Comparison of ENCODE assay signal across 1 cellular context in the genomic region with DNA sequence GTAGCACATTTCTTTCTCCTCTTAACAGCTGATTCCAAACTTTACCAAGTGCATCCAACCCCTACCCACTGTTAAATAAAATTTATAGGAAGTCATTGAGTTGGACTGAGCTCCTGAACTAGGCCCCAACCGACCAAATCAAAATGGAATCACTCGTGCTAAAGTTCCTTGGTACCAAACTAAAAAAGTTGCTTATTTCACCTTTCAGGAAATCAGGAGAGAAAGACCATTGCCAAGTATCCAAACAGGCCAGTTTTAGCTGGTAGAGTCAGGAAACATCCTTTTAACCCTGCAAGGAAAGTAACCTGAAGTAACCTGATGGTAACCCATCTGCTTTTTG.
TF ChIP-seq lines count a peak whose summit lies in the region.

No MANE protein-coding gene starts in this region.

TF ChIP-seq in H1, 55 proteins besides CTCF, POLR2A, EP300 and RAD21:
- no peak for TF ChIP-seq MAFK (IDR thresholded peaks at IDR 0.05; ENCODE audit: low read depth, low read length)
- TF ChIP-seq HDAC6 (IDR thresholded peaks at IDR 0.05; ENCODE audit: low read depth, low read length), result no peak
- TF ChIP-seq, protein P1, sequence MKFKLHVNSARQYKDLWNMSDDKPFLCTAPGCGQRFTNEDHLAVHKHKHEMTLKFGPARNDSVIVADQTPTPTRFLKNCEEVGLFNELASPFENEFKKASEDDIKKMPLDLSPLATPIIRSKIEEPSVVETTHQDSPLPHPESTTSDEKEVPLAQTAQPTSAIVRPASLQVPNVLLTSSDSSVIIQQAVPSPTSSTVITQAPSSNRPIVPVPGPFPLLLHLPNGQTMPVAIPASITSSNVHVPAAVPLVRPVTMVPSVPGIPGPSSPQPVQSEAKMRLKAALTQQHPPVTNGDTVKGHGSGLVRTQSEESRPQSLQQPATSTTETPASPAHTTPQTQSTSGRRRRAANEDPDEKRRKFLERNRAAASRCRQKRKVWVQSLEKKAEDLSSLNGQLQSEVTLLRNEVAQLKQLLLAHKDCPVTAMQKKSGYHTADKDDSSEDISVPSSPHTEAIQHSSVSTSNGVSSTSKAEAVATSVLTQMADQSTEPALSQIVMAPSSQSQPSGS (IDR thresholded peaks at IDR 0.05; ENCODE audit: low read length), result no peak
- no peak for TF ChIP-seq RXRA (IDR thresholded peaks at IDR 0.05; ENCODE audit: insufficient read depth, low read depth, low read length)
- no peak for TF ChIP-seq ASH2L (IDR thresholded peaks at IDR 0.05; ENCODE audit: low read length)
- no peak for TF ChIP-seq GTF2F1 (IDR thresholded peaks at IDR 0.05; ENCODE audit: borderline replicate concordance, low read depth, low read length)
- TF ChIP-seq PHF8 (conservative IDR thresholded peaks at IDR 0.05; ENCODE audit: low read depth, low read length), result no peak
- no peak for TF ChIP-seq CHD7 (IDR thresholded peaks at IDR 0.05; ENCODE audit: insufficient replicate concordance, low read length)
- TF ChIP-seq POU5F1 (IDR thresholded peaks at IDR 0.05; ENCODE audit: low read depth, low read length), result no peak
- no peak for TF ChIP-seq EGR1 (IDR thresholded peaks at IDR 0.05; ENCODE audit: borderline replicate concordance, low read depth, low read length)
- TF ChIP-seq SAP30 (IDR thresholded peaks at IDR 0.05; ENCODE audit: insufficient read depth, insufficient replicate concordance, low read length), result no peak
- no peak for TF ChIP-seq CTBP2 (IDR thresholded peaks at IDR 0.05; ENCODE audit: borderline replicate concordance, insufficient read depth, insufficient read length, low read length)
- TF ChIP-seq SUZ12 (IDR thresholded peaks at IDR 0.05; ENCODE audit: low read length), result no peak
- TF ChIP-seq SRF (IDR thresholded peaks at IDR 0.05; ENCODE audit: low read depth, low read length), result no peak
- TF ChIP-seq RFX5 (IDR thresholded peaks at IDR 0.05; ENCODE audit: borderline replicate concordance, low read depth, low read length), result no peak
- TF ChIP-seq, protein P2, sequence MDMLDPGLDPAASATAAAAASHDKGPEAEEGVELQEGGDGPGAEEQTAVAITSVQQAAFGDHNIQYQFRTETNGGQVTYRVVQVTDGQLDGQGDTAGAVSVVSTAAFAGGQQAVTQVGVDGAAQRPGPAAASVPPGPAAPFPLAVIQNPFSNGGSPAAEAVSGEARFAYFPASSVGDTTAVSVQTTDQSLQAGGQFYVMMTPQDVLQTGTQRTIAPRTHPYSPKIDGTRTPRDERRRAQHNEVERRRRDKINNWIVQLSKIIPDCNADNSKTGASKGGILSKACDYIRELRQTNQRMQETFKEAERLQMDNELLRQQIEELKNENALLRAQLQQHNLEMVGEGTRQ (IDR thresholded peaks at IDR 0.05; ENCODE audit: low read length), result no peak
- TF ChIP-seq CHD1 (IDR thresholded peaks at IDR 0.05; ENCODE audit: low read depth, low read length), result no peak
- TF ChIP-seq JUND (IDR thresholded peaks at IDR 0.05; ENCODE audit: low read length), result no peak
- no peak for TF ChIP-seq KDM5A (IDR thresholded peaks at IDR 0.05; ENCODE audit: low read length)
